ENCODE assay signal across 8 cellular contexts in the genomic region with DNA sequence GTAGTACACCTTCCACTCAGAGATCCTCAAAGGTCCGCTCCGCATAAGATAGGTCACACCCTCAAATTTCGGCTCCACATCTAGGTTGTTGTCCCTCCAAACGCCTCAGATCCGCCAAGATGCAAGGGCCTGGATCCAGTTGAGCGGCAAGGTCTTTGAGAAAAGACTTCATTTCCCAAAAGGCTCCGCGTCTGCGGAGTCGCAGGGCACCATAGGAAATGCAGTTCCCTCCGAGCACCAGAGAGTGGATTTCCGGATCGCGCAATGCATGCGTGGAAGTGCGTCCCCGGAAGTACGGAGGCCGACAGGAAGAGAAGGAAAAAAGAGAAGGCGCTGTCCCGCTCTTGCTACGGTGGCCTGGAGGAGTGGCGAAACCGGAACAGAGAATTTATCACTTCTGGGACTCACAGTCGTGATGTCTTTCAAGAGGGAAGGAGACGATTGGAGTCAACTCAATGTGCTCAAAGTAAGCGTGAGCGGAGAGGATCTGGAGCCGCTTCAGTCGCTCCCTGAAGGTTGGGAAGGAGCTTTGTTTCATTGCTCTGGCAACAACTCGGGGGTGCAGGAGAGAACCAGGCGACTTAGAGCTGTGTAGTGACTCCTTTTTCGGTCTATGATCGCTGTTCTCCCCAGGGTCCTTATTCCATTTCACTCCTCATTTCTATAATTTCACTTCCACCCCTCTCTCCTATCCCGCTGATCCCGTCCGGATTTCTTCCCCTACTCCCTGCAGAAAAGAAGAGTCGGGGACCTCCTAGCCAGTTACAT. TPM values are rescaled to one million over a fixed set of nuclear protein-coding genes. Genes with fewer than 3 reads are reported as not detected.
A peak's percentile ranks its signal among the peaks of the same experiment; 100 is the strongest.
DNase-seq lines count a peak whose midpoint lies in the region; TF ChIP-seq lines count a peak whose summit lies in the region.

A gene with protein sequence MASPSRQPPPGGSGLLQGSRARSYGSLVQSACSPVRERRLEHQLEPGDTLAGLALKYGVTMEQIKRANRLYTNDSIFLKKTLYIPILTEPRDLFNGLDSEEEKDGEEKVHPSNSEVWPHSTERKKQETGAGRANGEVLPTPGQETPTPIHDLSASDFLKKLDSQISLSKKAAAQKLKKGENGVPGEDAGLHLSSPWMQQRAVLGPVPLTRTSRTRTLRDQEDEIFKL (minus strand): TSS at position 165 of the 768 bp plus-strand sequence. CDS start 644 bp downstream, outside the sequence.
A gene with protein sequence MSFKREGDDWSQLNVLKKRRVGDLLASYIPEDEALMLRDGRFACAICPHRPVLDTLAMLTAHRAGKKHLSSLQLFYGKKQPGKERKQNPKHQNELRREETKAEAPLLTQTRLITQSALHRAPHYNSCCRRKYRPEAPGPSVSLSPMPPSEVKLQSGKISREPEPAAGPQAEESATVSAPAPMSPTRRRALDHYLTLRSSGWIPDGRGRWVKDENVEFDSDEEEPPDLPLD (plus strand): TSS at position 407 of the 768 bp plus-strand sequence. CDS start 9 bp downstream, at position 416.

- peak within 1 kb of the TSS; percentile 51; the same call in 1 of the 2 replicates for H3K27ac ChIP-seq in MM.1S (ENCODE audit: low read length)

- peaks cover 45% of the 10 kb centered on the region for H3K4me1 Mint-ChIP-seq in nephron progenitor cell
- H3K4me1 Mint-ChIP-seq in stimulated activated naive CD8-positive, alpha-beta T cell treated with anti-CD3 and anti-CD28 coated beads, Interleukin-15, Interleukin-2, amounts not matched to agents 100 ng/mL and 50 ng/mL, for 24 hours (ENCODE audit: low read depth): peaks cover 55% of the 10 kb centered on the region

- H3K9me2 ChIP-seq in MM.1S (replicated peaks; ENCODE audit: insufficient read depth, low read length): no peaks in the 10 kb centered on the region

- in situ Hi-C loops in G401 (cut with HindIII; ENCODE audit: low sequenced_read_pairs) (no loop called here), HAP-1 (cut with MboI; ENCODE audit: low sequenced_read_pairs) (no loop called here)

- H3K9me3 ChIP-seq in HAP-1: no peaks in the 10 kb centered on the region
- no peaks in the 10 kb centered on the region for H3K9me3 ChIP-seq in MM.1S (replicated peaks; ENCODE audit: insufficient read depth, low read length)

- H3F3A ChIP-seq in MM.1S (ENCODE audit: insufficient read depth, low read length): peaks cover 4% of the 10 kb centered on the region

- H3K36me3 Mint-ChIP-seq in nephron progenitor cell (ENCODE audit: low read depth): peaks cover 31% of the 10 kb centered on the region
- peaks cover 60% of the 10 kb centered on the region for H3K36me3 Mint-ChIP-seq in stimulated activated naive CD8-positive, alpha-beta T cell treated with anti-CD3 and anti-CD28 coated beads, Interleukin-15, Interleukin-2, amounts not matched to agents 100 ng/mL and 50 ng/mL, for 24 hours (ENCODE audit: low read depth)

- H3K27me3 Mint-ChIP-seq in nephron progenitor cell (ENCODE audit: low read depth, poor library complexity): peaks cover 2% of the 10 kb centered on the region
- H3K27me3 Mint-ChIP-seq in stimulated activated naive CD8-positive, alpha-beta T cell treated with anti-CD3 and anti-CD28 coated beads, Interleukin-15, Interleukin-2, amounts not matched to agents 100 ng/mL and 50 ng/mL, for 24 hours: no peaks in the 10 kb centered on the region

- H3K9me3 Mint-ChIP-seq in nephron progenitor cell: no peaks in the 10 kb centered on the region
- H3K9me3 Mint-ChIP-seq in stimulated activated naive CD8-positive, alpha-beta T cell treated with anti-CD3 and anti-CD28 coated beads, Interleukin-15, Interleukin-2, amounts not matched to agents 100 ng/mL and 50 ng/mL, for 24 hours: no peaks in the 10 kb centered on the region

- H3K4me3 ChIP-seq in HAP-1: peak within 1 kb of the TSS; percentile 87
- peak within 1 kb of the TSS; percentile 86 for H3K4me3 ChIP-seq in MM.1S (ENCODE audit: low read length)
- H3K4me3 ChIP-seq in fibroblast of villous mesenchyme (ENCODE audit: low read depth, low read length): peak within 1 kb of the TSS; percentile 99

- peak within 1 kb of the TSS; percentile 77 for H3K9ac ChIP-seq in MM.1S (ENCODE audit: low read length)

- no peak for TF ChIP-seq CTCF in MM.1S (IDR thresholded peaks at IDR 0.05; ENCODE audit: low read length)
- no peak for TF ChIP-seq CTCF in fibroblast of villous mesenchyme (IDR thresholded peaks at IDR 0.05; ENCODE audit: insufficient read depth, low read depth, low read length)
- TF ChIP-seq CTCF in nephron progenitor cell (IDR thresholded peaks at IDR 0.05): no peak

- H3K4me1 ChIP-seq in HAP-1 (peaks cover 10% of the 10 kb centered on the region), MM.1S (ENCODE audit: low read length) (peaks cover 7% of the 10 kb centered on the region)

- no peaks in the 10 kb centered on the region for H3K27me3 ChIP-seq in HAP-1 (ENCODE audit: low read depth)
- no peaks in the 10 kb centered on the region for H3K27me3 ChIP-seq in MM.1S (replicated peaks; ENCODE audit: insufficient read depth, low read length)

- H3K4me2 ChIP-seq in MM.1S (ENCODE audit: low read depth, low read length): peak within 1 kb of the TSS; percentile 91

- peak within 1 kb of the TSS; percentile 99 for H3K4me3 Mint-ChIP-seq in nephron progenitor cell
- peak within 1 kb of the TSS; percentile 95 for H3K4me3 Mint-ChIP-seq in stimulated activated naive CD8-positive, alpha-beta T cell treated with anti-CD3 and anti-CD28 coated beads, Interleukin-15, Interleukin-2, amounts not matched to agents 100 ng/mL and 50 ng/mL, for 24 hours

- peak within 1 kb of the TSS; percentile 99 for H3K27ac Mint-ChIP-seq in nephron progenitor cell
- peak within 1 kb of the TSS; percentile 98 for H3K27ac Mint-ChIP-seq in stimulated activated naive CD8-positive, alpha-beta T cell treated with anti-CD3 and anti-CD28 coated beads, Interleukin-15, Interleukin-2, amounts not matched to agents 100 ng/mL and 50 ng/mL, for 24 hours

- H2AFZ ChIP-seq in MM.1S (ENCODE audit: low read length): peak within 1 kb of the TSS; percentile 99

- peaks cover 30% of the 10 kb centered on the region for H3K79me2 ChIP-seq in MM.1S (ENCODE audit: low read length)

- H3K36me3 ChIP-seq in HAP-1 (replicated peaks) (peaks cover 5% of the 10 kb centered on the region), MM.1S (replicated peaks; ENCODE audit: insufficient read depth, low read length) (no peaks in the 10 kb centered on the region)

- DNase-seq in G401 (ENCODE audit: low spot score): peak; percentile 98
- peak; percentile 97 for DNase-seq in HAP-1 (ENCODE audit: low spot score in 2 of 2)
- DNase-seq in MM.1S: peak; percentile 100
- peak; percentile 99 for DNase-seq in SHP77 treated with DMSO at 0.1 percent for 48 hours (lab: John Stamatoyannopoulos, UW)
- DNase-seq in activated gamma-delta T cell treated with Interleukin-2 at 50 U/mL for 16 hours: peak; percentile 93
- DNase-seq in fibroblast of villous mesenchyme (ENCODE audit: low read depth): peak; percentile 99
- peak; percentile 87 for DNase-seq in nephron progenitor cell

- H4K20me1 ChIP-seq in MM.1S (ENCODE audit: insufficient read depth, low read length): no peaks in the 10 kb centered on the region

RNA-seq across cellular contexts. Expression of the first gene that starts in this region (rescaled TPM):
- total RNA-seq in G401 (2014; rRNA removed; shearing (Covaris generic)): 6.2 and 8.9 TPM in 2 replicates
- 10.0 and 11.7 TPM in 2 replicates for total RNA-seq in fibroblast of villous mesenchyme

RNA-seq across cellular contexts. Expression of the second gene that starts in this region (rescaled TPM):
- total RNA-seq in G401 (2014; rRNA removed; shearing (Covaris generic)): 44.3 and 57.7 TPM in 2 replicates
- 23.7 and 31.2 TPM in 2 replicates for total RNA-seq in fibroblast of villous mesenchyme

Comparison
In these comparisons a context has a peak if more than half of its experiments do, and no peak if none do; other contexts are left out.
1. Peak in every context shown above with its lines: DNase-seq, H3K4me3 ChIP-seq and H3K27ac ChIP-seq.